Comparison of ENCODE assay signal across 8 cellular contexts in genomic region chr1:148362141-148362929, GRCh38.
A peak's percentile ranks its signal among the peaks of the same experiment; 100 is the strongest.
DNase-seq lines count a peak whose midpoint lies in the region; ATAC-seq and TF ChIP-seq lines count a peak whose summit lies in the region.
"Had no signal": no experiment of that assay in that cellular context is flagged by ENCODE, and none has a peak within 500 bp of the region (broad histone marks: within the 10 kb centered on the region; RNA-seq: fewer than 3 reads in every experiment).

No MANE protein-coding gene starts in this region.

- no peak overlapping the region for H3K9ac ChIP-seq in subcutaneous abdominal adipose tissue (ENCODE audit: low read length in 5 of 5)
- H3K9ac ChIP-seq: KMS-11 had no signal

- H3K4me1 ChIP-seq in RWPE2 (ENCODE audit: insufficient read depth, poor library complexity, severe bottlenecking) (no peaks in the 10 kb centered on the region), lower lobe of right lung (peaks cover 16% of the 10 kb centered on the region), subcutaneous abdominal adipose tissue (ENCODE audit: control insufficient read depth in 5 of 5, insufficient read depth in 5 of 5, low read length in 5 of 5) (peaks cover 0 to 16% (median 8%) of the 10 kb centered on the region in 5 donors)

- intact Hi-C loops in lower lobe of right lung (cut with DNase I), result no loop called here

- H3K9me3 ChIP-seq in RWPE2 (ENCODE audit: severe bottlenecking) (peaks cover 2% of the 10 kb centered on the region), lower lobe of right lung (no peaks in the 10 kb centered on the region), subcutaneous abdominal adipose tissue (ENCODE audit: control insufficient read depth in 5 of 5, low read length in 5 of 5) (no peaks in the 10 kb centered on the region)

- peak; percentile 80 for ATAC-seq in RWPE2 (ENCODE audit: low read depth)
- peak; percentile 63 to 64 for ATAC-seq in lower lobe of right lung

- H3K36me3 ChIP-seq in RWPE2 (ENCODE audit: low read depth) (no peaks in the 10 kb centered on the region), lower lobe of right lung (no peaks in the 10 kb centered on the region), subcutaneous abdominal adipose tissue (ENCODE audit: control insufficient read depth in 5 of 5, insufficient read depth in 5 of 5, low read length in 5 of 5) (no peaks in the 10 kb centered on the region)

- H3K4me3 ChIP-seq in RWPE2 (ENCODE audit: severe bottlenecking) (no peak overlapping the region), lower lobe of right lung (peak overlapping the region; percentile 37), subcutaneous abdominal adipose tissue (ENCODE audit: low read depth in 1 of 5, low read length in 5 of 5) (peak overlapping the region in 4 of 5 donors; percentile 7 to 40 (median 18))

- H3K27me3 ChIP-seq in RWPE2 (ENCODE audit: insufficient read depth, poor library complexity, severe bottlenecking) (no peaks in the 10 kb centered on the region), lower lobe of right lung (ENCODE audit: low read depth) (peaks cover 40% of the 10 kb centered on the region), subcutaneous abdominal adipose tissue (ENCODE audit: control insufficient read depth in 5 of 5, insufficient read depth in 4 of 5, low read length in 5 of 5) (peaks cover 0 to 24% (median 10%) of the 10 kb centered on the region in 5 donors)

- no peak for TF ChIP-seq CTCF in RWPE2 (IDR thresholded peaks at IDR 0.05; ENCODE audit: poor library complexity, severe bottlenecking)
- TF ChIP-seq CTCF in lower lobe of right lung (IDR thresholded peaks at IDR 0.05), result no peak

- H3K27ac ChIP-seq in RWPE2 (ENCODE audit: poor library complexity, severe bottlenecking), result no peak overlapping the region
- no peak overlapping the region for H3K27ac ChIP-seq in lower lobe of right lung
- H3K27ac ChIP-seq in subcutaneous abdominal adipose tissue (ENCODE audit: low read depth, low read length), result no peak overlapping the region
- H3K27ac ChIP-seq: KMS-11 had no signal

- DNase-seq in RWPE2 (ENCODE audit: low spot score), result peak; percentile 77
- peak; percentile 61 for DNase-seq in astrocyte of the hippocampus (ENCODE audit: low read depth, low spot score)
- DNase-seq in lower lobe of right lung, result peak; percentile 50
- no peak for DNase-seq in NCI-H524 (lab: John Stamatoyannopoulos, UW)
- no peak for DNase-seq in glomerular visceral epithelial cell (ENCODE audit: extremely low spot score)
- DNase-seq in NCI-H1092 (lab: John Stamatoyannopoulos, UW), result no peak

Comparison
In these comparisons a context has a peak if more than half of its experiments do, and no peak if none do; other contexts are left out.
1. DNase-seq: peak in RWPE2 (single experiment), astrocyte of the hippocampus (single experiment) and lower lobe of right lung (single experiment); none in NCI-H524 (0 of 2), glomerular visceral epithelial cell (single experiment) and NCI-H1092 (single experiment).